1 cellular context compared by ENCODE assay signal in the genomic region with DNA sequence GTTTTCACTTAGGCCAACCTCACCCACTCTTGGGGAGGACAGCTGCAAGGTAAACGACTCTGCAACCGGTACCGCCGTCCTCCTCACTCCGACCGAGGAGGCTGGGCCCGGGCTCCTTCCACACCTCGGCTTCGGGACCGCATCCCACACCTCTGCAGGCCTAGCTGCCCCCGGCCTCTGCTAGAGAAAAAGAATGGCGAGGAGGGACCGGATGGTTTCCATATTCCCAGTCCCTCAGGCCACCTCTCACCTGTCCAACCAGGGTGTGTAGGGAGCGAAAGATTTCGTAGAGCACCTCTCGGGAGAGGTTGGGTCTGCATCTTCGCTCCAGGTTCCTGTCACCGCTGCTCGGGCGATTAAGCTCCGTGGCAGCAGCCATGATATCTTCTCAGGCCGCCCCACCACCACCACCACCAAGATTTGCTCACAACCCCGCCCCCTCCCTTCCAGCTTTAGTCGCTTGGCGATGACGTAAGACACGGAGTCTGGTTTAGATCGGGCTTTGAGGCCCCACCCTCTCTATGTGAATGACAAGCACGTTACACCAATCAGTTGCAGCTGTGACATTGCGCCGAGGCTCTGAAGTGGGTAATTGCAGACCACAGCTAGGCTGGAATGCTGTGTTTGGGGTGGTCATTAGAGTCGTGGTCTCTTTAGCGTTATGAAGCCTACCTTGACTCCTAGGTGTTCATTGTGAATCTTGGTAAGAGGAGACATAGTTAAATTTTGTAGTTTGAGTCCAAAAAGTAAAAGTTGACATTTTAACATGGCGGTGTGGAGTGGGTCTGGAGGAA.
A peak's percentile ranks its signal among the peaks of the same experiment; 100 is the strongest.
TF ChIP-seq lines count a peak whose summit lies in the region.

Gene MBIP (minus strand): TSS at position 428 of the 794 bp plus-strand sequence. CDS start 49 bp downstream, at position 379.

TF ChIP-seq in HepG2, 621 proteins besides CTCF, POLR2A, EP300 and RAD21 (continued from another document and continues in another):
- TF ChIP-seq ZNF276 (CRISPR knock-in tag; IDR thresholded peaks at IDR 0.05; ENCODE audit: low read depth) = no peak
- TF ChIP-seq SETDB1 (CRISPR knock-in tag; IDR thresholded peaks at IDR 0.05; ENCODE audit: borderline replicate concordance) = no peak
- TF ChIP-seq ZBTB20 (CRISPR knock-in tag; IDR thresholded peaks at IDR 0.05; ENCODE audit: borderline replicate concordance, low read depth) = peak; percentile 96; the same call in 1 of the 2 replicates
- peak; percentile 21; the same call in 1 of the 2 replicates for TF ChIP-seq ZNF136 (CRISPR knock-in tag; IDR thresholded peaks at IDR 0.05; ENCODE audit: low read depth)
- TF ChIP-seq TAF15 (IDR thresholded peaks at IDR 0.05; ENCODE audit: low read depth, low read length, poor library complexity, severe bottlenecking) = no peak
- TF ChIP-seq TCF7 (IDR thresholded peaks at IDR 0.05; ENCODE audit: low read depth) = 0 out of 2 replicates have a peak, but pooled peaks have one; percentile 25
- TF ChIP-seq FOXO1 (CRISPR knock-in tag; IDR thresholded peaks at IDR 0.05) = 0 out of 2 replicates have a peak, but pooled peaks have one; percentile 23
- TF ChIP-seq, protein P1, sequence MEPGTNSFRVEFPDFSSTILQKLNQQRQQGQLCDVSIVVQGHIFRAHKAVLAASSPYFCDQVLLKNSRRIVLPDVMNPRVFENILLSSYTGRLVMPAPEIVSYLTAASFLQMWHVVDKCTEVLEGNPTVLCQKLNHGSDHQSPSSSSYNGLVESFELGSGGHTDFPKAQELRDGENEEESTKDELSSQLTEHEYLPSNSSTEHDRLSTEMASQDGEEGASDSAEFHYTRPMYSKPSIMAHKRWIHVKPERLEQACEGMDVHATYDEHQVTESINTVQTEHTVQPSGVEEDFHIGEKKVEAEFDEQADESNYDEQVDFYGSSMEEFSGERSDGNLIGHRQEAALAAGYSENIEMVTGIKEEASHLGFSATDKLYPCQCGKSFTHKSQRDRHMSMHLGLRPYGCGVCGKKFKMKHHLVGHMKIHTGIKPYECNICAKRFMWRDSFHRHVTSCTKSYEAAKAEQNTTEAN (CRISPR knock-in tag; conservative IDR thresholded peaks at IDR 0.05) = peak; percentile 41; the same call in 1 of the 2 replicates
- no peak for TF ChIP-seq MBD4 (IDR thresholded peaks at IDR 0.05; ENCODE audit: borderline replicate concordance, low read length)
- peak; percentile 99 for TF ChIP-seq ATF7 (IDR thresholded peaks at IDR 0.05)
- TF ChIP-seq ATF7 (CRISPR knock-in tag; IDR thresholded peaks at IDR 0.05) = peak; percentile 96; the same call in 1 of the 2 replicates
- TF ChIP-seq MAFK (conservative IDR thresholded peaks at IDR 0.05 in 1 of 2, IDR thresholded peaks at IDR 0.05 in 1 of 2; ENCODE audit: low read length in 2 of 2) = peak in 1 of 2 experiments; percentile 83; a peak in 2 of 4 replicates
- peak; percentile 81 for TF ChIP-seq JUND (CRISPR knock-in tag; IDR thresholded peaks at IDR 0.05)
- no peak for TF ChIP-seq ZNF496 (CRISPR knock-in tag; IDR thresholded peaks at IDR 0.05; ENCODE audit: insufficient replicate concordance)
- TF ChIP-seq, protein P2, sequence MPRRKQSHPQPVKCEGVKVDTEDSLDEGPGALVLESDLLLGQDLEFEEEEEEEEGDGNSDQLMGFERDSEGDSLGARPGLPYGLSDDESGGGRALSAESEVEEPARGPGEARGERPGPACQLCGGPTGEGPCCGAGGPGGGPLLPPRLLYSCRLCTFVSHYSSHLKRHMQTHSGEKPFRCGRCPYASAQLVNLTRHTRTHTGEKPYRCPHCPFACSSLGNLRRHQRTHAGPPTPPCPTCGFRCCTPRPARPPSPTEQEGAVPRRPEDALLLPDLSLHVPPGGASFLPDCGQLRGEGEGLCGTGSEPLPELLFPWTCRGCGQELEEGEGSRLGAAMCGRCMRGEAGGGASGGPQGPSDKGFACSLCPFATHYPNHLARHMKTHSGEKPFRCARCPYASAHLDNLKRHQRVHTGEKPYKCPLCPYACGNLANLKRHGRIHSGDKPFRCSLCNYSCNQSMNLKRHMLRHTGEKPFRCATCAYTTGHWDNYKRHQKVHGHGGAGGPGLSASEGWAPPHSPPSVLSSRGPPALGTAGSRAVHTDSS (CRISPR knock-in tag; conservative IDR thresholded peaks at IDR 0.05) = no peak
- no peak for TF ChIP-seq ZNF143 (CRISPR knock-in tag; IDR thresholded peaks at IDR 0.05)
- TF ChIP-seq SP140L (CRISPR knock-in tag; IDR thresholded peaks at IDR 0.05; ENCODE audit: borderline replicate concordance) = no peak
- no peak; the same call in 1 of the 2 replicates for TF ChIP-seq ZNF629 (CRISPR knock-in tag; conservative IDR thresholded peaks at IDR 0.05)
- TF ChIP-seq ARNT (IDR thresholded peaks at IDR 0.05) = no peak
- TF ChIP-seq, protein P3, sequence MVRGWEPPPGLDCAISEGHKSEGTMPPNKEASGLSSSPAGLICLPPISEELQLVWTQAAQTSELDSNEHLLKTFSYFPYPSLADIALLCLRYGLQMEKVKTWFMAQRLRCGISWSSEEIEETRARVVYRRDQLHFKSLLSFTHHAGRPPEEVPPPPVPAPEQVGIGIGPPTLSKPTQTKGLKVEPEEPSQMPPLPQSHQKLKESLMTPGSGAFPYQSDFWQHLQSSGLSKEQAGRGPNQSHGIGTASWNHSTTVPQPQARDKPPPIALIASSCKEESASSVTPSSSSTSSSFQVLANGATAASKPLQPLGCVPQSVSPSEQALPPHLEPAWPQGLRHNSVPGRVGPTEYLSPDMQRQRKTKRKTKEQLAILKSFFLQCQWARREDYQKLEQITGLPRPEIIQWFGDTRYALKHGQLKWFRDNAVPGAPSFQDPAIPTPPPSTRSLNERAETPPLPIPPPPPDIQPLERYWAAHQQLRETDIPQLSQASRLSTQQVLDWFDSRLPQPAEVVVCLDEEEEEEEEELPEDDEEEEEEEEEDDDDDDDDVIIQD (CRISPR knock-in tag; IDR thresholded peaks at IDR 0.05; ENCODE audit: low read depth) = peak; percentile 100
- TF ChIP-seq ARNT2 (CRISPR knock-in tag; IDR thresholded peaks at IDR 0.05; ENCODE audit: low read depth) = peak; percentile 96
- TF ChIP-seq, protein P4, sequence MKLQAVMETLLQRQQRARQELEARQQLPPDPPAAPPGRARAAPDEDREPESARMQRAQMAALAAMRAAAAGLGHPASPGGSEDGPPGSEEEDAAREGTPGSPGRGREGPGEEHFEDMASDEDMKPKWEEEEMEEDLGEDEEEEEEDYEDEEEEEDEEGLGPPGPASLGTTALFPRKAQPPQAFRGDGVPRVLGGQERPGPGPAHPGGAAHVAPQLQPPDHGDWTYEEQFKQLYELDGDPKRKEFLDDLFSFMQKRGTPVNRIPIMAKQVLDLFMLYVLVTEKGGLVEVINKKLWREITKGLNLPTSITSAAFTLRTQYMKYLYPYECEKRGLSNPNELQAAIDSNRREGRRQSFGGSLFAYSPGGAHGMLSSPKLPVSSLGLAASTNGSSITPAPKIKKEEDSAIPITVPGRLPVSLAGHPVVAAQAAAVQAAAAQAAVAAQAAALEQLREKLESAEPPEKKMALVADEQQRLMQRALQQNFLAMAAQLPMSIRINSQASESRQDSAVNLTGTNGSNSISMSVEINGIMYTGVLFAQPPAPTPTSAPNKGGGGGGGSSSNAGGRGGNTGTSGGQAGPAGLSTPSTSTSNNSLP (IDR thresholded peaks at IDR 0.05; ENCODE audit: low read depth, low read length) = peak; percentile 75; the same call in 1 of the 2 replicates
- 0 out of 2 replicates have a peak, but pooled peaks have one; percentile 12 for TF ChIP-seq FOXJ3 (CRISPR knock-in tag; IDR thresholded peaks at IDR 0.05; ENCODE audit: borderline replicate concordance)
- TF ChIP-seq, protein P5, sequence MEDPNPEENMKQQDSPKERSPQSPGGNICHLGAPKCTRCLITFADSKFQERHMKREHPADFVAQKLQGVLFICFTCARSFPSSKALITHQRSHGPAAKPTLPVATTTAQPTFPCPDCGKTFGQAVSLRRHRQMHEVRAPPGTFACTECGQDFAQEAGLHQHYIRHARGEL (CRISPR knock-in tag; IDR thresholded peaks at IDR 0.05) = no peak; the same call in 1 of the 2 replicates
- TF ChIP-seq TMF1 (CRISPR knock-in tag; IDR thresholded peaks at IDR 0.05; ENCODE audit: low read depth) = peak; percentile 73
- 0 out of 2 replicates have a peak, but pooled peaks have one; percentile 18 for TF ChIP-seq MAFF (IDR thresholded peaks at IDR 0.05; ENCODE audit: low read depth, low read length)
- peak; percentile 36; the same call in 1 of the 2 replicates for TF ChIP-seq NR2F2 (IDR thresholded peaks at IDR 0.05; ENCODE audit: borderline replicate concordance, low read depth)
- TF ChIP-seq CBX2 (IDR thresholded peaks at IDR 0.05; ENCODE audit: low read depth, low read length) = no peak; the same call in 1 of the 2 replicates
- TF ChIP-seq CBX2 (CRISPR knock-in tag; IDR thresholded peaks at IDR 0.05; ENCODE audit: low read depth) = peak; percentile 99
- peak; percentile 45 for TF ChIP-seq ZIK1 (CRISPR knock-in tag; IDR thresholded peaks at IDR 0.05; ENCODE audit: borderline replicate concordance, low read depth)
- TF ChIP-seq ZKSCAN8 (CRISPR knock-in tag; IDR thresholded peaks at IDR 0.05; ENCODE audit: borderline replicate concordance) = peak; percentile 53; the same call in 1 of the 2 replicates
- no peak for TF ChIP-seq ZNF484 (CRISPR knock-in tag; IDR thresholded peaks at IDR 0.05; ENCODE audit: borderline replicate concordance, low read depth)
- TF ChIP-seq MLXIP (CRISPR knock-in tag; IDR thresholded peaks at IDR 0.05; ENCODE audit: borderline replicate concordance) = no peak; the same call in 1 of the 2 replicates
- peak; percentile 59; the same call in 1 of the 2 replicates for TF ChIP-seq ZZZ3 (CRISPR knock-in tag; IDR thresholded peaks at IDR 0.05; ENCODE audit: borderline replicate concordance)
- no peak; the same call in 1 of the 2 replicates for TF ChIP-seq HES4 (CRISPR knock-in tag; IDR thresholded peaks at IDR 0.05; ENCODE audit: borderline replicate concordance)
- TF ChIP-seq HMGA1 (CRISPR knock-in tag; conservative IDR thresholded peaks at IDR 0.05) = no peak
- TF ChIP-seq MAFG (CRISPR knock-in tag; IDR thresholded peaks at IDR 0.05) = no peak
- TF ChIP-seq GZF1 (CRISPR knock-in tag; IDR thresholded peaks at IDR 0.05) = peak; percentile 87; the same call in 1 of the 2 replicates
- peak; percentile 99 for TF ChIP-seq ATF1 (CRISPR knock-in tag; IDR thresholded peaks at IDR 0.05)
- no peak for TF ChIP-seq U2AF1 (optimal IDR thresholded peaks at IDR 0.05; ENCODE audit: low read depth, low read length)
- TF ChIP-seq JARID2 (CRISPR knock-in tag; IDR thresholded peaks at IDR 0.05; ENCODE audit: insufficient replicate concordance) = no peak
- peak; percentile 11; the same call in 1 of the 2 replicates for TF ChIP-seq ZBTB42 (CRISPR knock-in tag; IDR thresholded peaks at IDR 0.05)
- no peak for TF ChIP-seq ZNF570 (CRISPR knock-in tag; IDR thresholded peaks at IDR 0.05; ENCODE audit: borderline replicate concordance)
- peak; percentile 80; the same call in 1 of the 2 replicates for TF ChIP-seq AFF4 (CRISPR knock-in tag; IDR thresholded peaks at IDR 0.05)
